In genomic region chr15:74612677-74613076, GRCh38 we compare ENCODE assay signal across 1 cellular context.
TF ChIP-seq lines count a peak whose summit lies in the region.

No MANE protein-coding gene starts in this region.

TF ChIP-seq in SK-N-SH, 30 proteins besides CTCF, POLR2A, EP300 and RAD21:
- TF ChIP-seq FOXJ3 (CRISPR knock-in tag; IDR thresholded peaks at IDR 0.05) (no peak), FOXM1 (IDR thresholded peaks at IDR 0.05; ENCODE audit: low read depth) (no peak), FOSL2 (IDR thresholded peaks at IDR 0.05; ENCODE audit: borderline replicate concordance, low read depth) (no peak), GATA2 (CRISPR knock-in tag; IDR thresholded peaks at IDR 0.05) (no peak), MAX (IDR thresholded peaks at IDR 0.05; ENCODE audit: low read depth) (no peak), RFX5 (IDR thresholded peaks at IDR 0.05; ENCODE audit: low read length) (no peak), NRF1 (IDR thresholded peaks at IDR 0.05; ENCODE audit: low read depth, low read length) (no peak), REST (IDR thresholded peaks at IDR 0.05; ENCODE audit: low read depth, low read length) (no peak), SIN3A (IDR thresholded peaks at IDR 0.05; ENCODE audit: borderline replicate concordance, low read depth, low read length) (no peak), ELF1 (IDR thresholded peaks at IDR 0.05) (no peak), JUND (IDR thresholded peaks at IDR 0.05) (no peak), YY1 (IDR thresholded peaks at IDR 0.05; ENCODE audit: low read depth) (no peak), ZBTB33 (IDR thresholded peaks at IDR 0.05; ENCODE audit: borderline replicate concordance, low read depth) (no peak), GABPA (IDR thresholded peaks at IDR 0.05; ENCODE audit: low read depth) (no peak), CHD2 (IDR thresholded peaks at IDR 0.05; ENCODE audit: low read length, partially characterized antibody) (no peak), SMC3 (IDR thresholded peaks at IDR 0.05; ENCODE audit: low read depth, low read length) (no peak), TCF12 (IDR thresholded peaks at IDR 0.05) (no peak), MEF2A (IDR thresholded peaks at IDR 0.05; ENCODE audit: borderline replicate concordance, low read depth) (no peak)
